In genomic region chr2:31386648-31387047, GRCh38 we compare ENCODE assay signal across 1 cellular context.
TF ChIP-seq lines count a peak whose summit lies in the region.

No MANE protein-coding gene starts in this region.

TF ChIP-seq in HCT116, 20 proteins besides CTCF, POLR2A, EP300 and RAD21 (continued from another document):
- TF ChIP-seq REST (IDR thresholded peaks at IDR 0.05; ENCODE audit: low read depth), result no peak
- no peak for TF ChIP-seq ZFX (IDR thresholded peaks at IDR 0.05)
- TF ChIP-seq ATF3 (IDR thresholded peaks at IDR 0.05), result no peak
- no peak for TF ChIP-seq ELF1 (IDR thresholded peaks at IDR 0.05; ENCODE audit: borderline replicate concordance, low read depth)
